Comparison of ENCODE assay signal across 8 cellular contexts in genomic region chr9:131237931-131238401, GRCh38. TPM values are rescaled to one million over a fixed set of nuclear protein-coding genes. Genes with fewer than 3 reads are reported as not detected.
DNase-seq lines count a peak whose midpoint lies in the region; ATAC-seq lines count a peak whose summit lies in the region.

No MANE protein-coding gene starts in this region.

- peak; percentile 63 for DNase-seq in Ammon's horn (ENCODE audit: low spot score)
- DNase-seq in GM19238 (ENCODE audit: insufficient read length, low spot score): peak; percentile 77
- DNase-seq in SK-N-DZ (ENCODE audit: low spot score): peak; percentile 47
- DNase-seq in activated naive CD4-positive, alpha-beta T cell treated with anti-CD3 and anti-CD28 coated beads, Interleukin-2, amount 50 U/mL, for 72 hours (ENCODE audit: low spot score in 2 of 2): peak; percentile 83 to 88
- peak; percentile 83 for DNase-seq in left cardiac atrium
- peak; percentile 69 for DNase-seq in skeletal muscle cell (ENCODE audit: low read depth)
- DNase-seq in HuH-7 (ENCODE audit: low spot score): no peak

- peaks cover 4 to 14% of the 10 kb centered on the region in 2 donors for H3K36me3 Mint-ChIP-seq in activated naive CD4-positive, alpha-beta T cell treated with anti-CD3 and anti-CD28 coated beads, Interleukin-2, amount 50 U/mL, for 72 hours

- H3K27ac Mint-ChIP-seq in activated naive CD4-positive, alpha-beta T cell treated with anti-CD3 and anti-CD28 coated beads, Interleukin-2, amount 50 U/mL, for 72 hours: peak overlapping the region; percentile 88 to 93

- peaks cover 3% of the 10 kb centered on the region in 2 donors for H3K9me3 Mint-ChIP-seq in activated naive CD4-positive, alpha-beta T cell treated with anti-CD3 and anti-CD28 coated beads, Interleukin-2, amount 50 U/mL, for 72 hours

- ATAC-seq in HG03469 (IDR thresholded peaks at IDR 0.05; ENCODE audit: unreplicated experiment): peak; percentile 78
- peak; percentile 95 to 98 for ATAC-seq in activated naive CD4-positive, alpha-beta T cell treated with anti-CD3 and anti-CD28 coated beads, Interleukin-2, amount 50 U/mL, for 72 hours
- peak; percentile 51 to 68 for ATAC-seq in left cardiac atrium

- intact Hi-C loops in left cardiac atrium (cut with DNase I): loop anchor here in 1 of 2 donors (5.0 kb wide), 1 partner anchor 34 kb away; no protein-coding TSS in a partner anchor

- no peak overlapping the region for H3K4me3 ChIP-seq in skeletal muscle cell (ENCODE audit: low read depth, low read length)

RNA-seq across cellular contexts. Expression of gene FAM78A, which starts 38.3 kb away (rescaled TPM):
- polyA plus RNA-seq in SK-N-DZ (2014; cell fraction: cytosol; rRNA removed): 0.96 and 1.3 TPM in 2 replicates
- polyA plus RNA-seq in SK-N-DZ (2014; cell fraction: nucleus; rRNA removed): 0.56 and 0.67 TPM in 2 replicates
- 10 to 100 TPM; 23.0 to 45.7 TPM for total RNA-seq in activated naive CD4-positive, alpha-beta T cell treated with anti-CD3 and anti-CD28 coated beads, Interleukin-2, amount 50 U/mL, for 72 hours
- 10 to 100 TPM; 50.4 to 60.5 TPM for total RNA-seq in left cardiac atrium

RNA-seq across cellular contexts. Expression of gene PLPP7, which starts 51.6 kb away (rescaled TPM):
- polyA plus RNA-seq in SK-N-DZ (2014; cell fraction: cytosol; rRNA removed): 4.8 and 7.3 TPM in 2 replicates
- polyA plus RNA-seq in SK-N-DZ (2014; cell fraction: nucleus; rRNA removed): 6.4 and 9.9 TPM in 2 replicates
- total RNA-seq in activated naive CD4-positive, alpha-beta T cell treated with anti-CD3 and anti-CD28 coated beads, Interleukin-2, amount 50 U/mL, for 72 hours: under 1 TPM; 0.14 to 0.37 TPM
- total RNA-seq in left cardiac atrium: 100 to 1,000 TPM in 1 of 2 donors, 10 to 100 TPM in 1; 82.7 to 108 TPM

Comparison
In these comparisons a context has a peak if more than half of its experiments do, and no peak if none do; other contexts are left out.
1. RNA of gene PLPP7, which starts 51.6 kb away (total RNA-seq): 82.7 to 108 TPM in left cardiac atrium; 0.14 to 0.37 TPM in activated naive CD4-positive, alpha-beta T cell treated with anti-CD3 and anti-CD28 coated beads, Interleukin-2, amount 50 U/mL, for 72 hours; every median in the first group is over 10 times any median in the second.
2. Peak in every context shown above with its lines, with median percentiles within 50 percentile points of each other: ATAC-seq.